19 cellular contexts compared by ENCODE assay signal in the genomic region with DNA sequence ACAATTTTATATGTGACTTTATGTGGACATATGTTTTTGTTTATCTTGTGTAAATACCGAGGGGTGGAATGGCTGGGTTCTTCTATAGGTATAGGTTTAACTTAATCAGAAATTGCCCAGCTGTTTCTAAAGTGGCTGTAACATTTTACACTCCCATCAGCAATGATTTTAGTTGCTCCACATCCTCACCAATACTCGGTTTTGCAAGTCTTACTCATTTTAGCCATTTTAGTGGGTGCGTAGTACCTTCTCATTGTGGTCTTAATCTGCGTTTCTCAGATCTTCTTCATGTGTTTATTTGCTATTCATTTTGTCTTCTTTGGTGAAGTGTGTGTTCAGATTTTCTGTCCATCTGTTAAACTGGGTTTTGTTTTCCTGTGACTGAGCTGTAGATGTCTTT.
"Had no signal": no experiment of that assay in that cellular context is flagged by ENCODE, and none has a peak within 500 bp of the region (broad histone marks: within the 10 kb centered on the region; RNA-seq: fewer than 3 reads in every experiment).

No MANE protein-coding gene starts in this region.

- H3K9me3 ChIP-seq: sigmoid colon, thoracic aorta, vagina had no signal

- H3K36me3 ChIP-seq: heart right ventricle, sigmoid colon, thoracic aorta, vagina had no signal

- H3K4me2 ChIP-seq: smooth muscle cell had no signal

- H3K9me3 Mint-ChIP-seq: activated CD4-positive, alpha-beta memory T cell treated with anti-CD3 and anti-CD28 coated beads, Interleukin-2, amount 10 ng/mL, durations not matched to agents 7 days and 5 days; activated CD4-positive, alpha-beta T cell treated with anti-CD3 and anti-CD28 coated beads, Interleukin-2, amount 10 ng/mL, durations not matched to agents 24 days and 14 days; activated naive CD4-positive, alpha-beta T cell treated with anti-CD3 and anti-CD28 coated beads for 36 hours; memory B cell; stimulated activated naive B cell treated with anti-CD40 and anti-IgM and Interleukin-4, amounts not matched to agents 10 μg/mL and 1 μg/mL and 100 μg/mL, for 72 hours; type B pancreatic cell had no signal

- H3K4me3 Mint-ChIP-seq: activated CD4-positive, alpha-beta memory T cell treated with anti-CD3 and anti-CD28 coated beads, Interleukin-2, amount 10 ng/mL, durations not matched to agents 7 days and 5 days; activated CD4-positive, alpha-beta T cell treated with anti-CD3 and anti-CD28 coated beads, Interleukin-2, amount 10 ng/mL, durations not matched to agents 24 days and 14 days; activated naive CD4-positive, alpha-beta T cell treated with anti-CD3 and anti-CD28 coated beads for 36 hours; activated T-cell treated with anti-CD3 and anti-CD28 coated beads, Interleukin-2, amount 50 U/mL, for 4 hours; memory B cell; stimulated activated naive B cell treated with anti-CD40 and anti-IgM and Interleukin-4, amounts not matched to agents 10 μg/mL and 1 μg/mL and 100 μg/mL, for 72 hours; T-helper 17 cell; type B pancreatic cell had no signal

- H3K27ac Mint-ChIP-seq: activated CD4-positive, alpha-beta memory T cell treated with anti-CD3 and anti-CD28 coated beads, Interleukin-2, amount 10 ng/mL, durations not matched to agents 7 days and 5 days; activated CD4-positive, alpha-beta T cell treated with anti-CD3 and anti-CD28 coated beads, Interleukin-2, amount 10 ng/mL, durations not matched to agents 24 days and 14 days; activated naive CD4-positive, alpha-beta T cell treated with anti-CD3 and anti-CD28 coated beads for 36 hours; memory B cell; stimulated activated naive B cell treated with anti-CD40 and anti-IgM and Interleukin-4, amounts not matched to agents 10 μg/mL and 1 μg/mL and 100 μg/mL, for 72 hours; T-helper 17 cell; type B pancreatic cell had no signal

- H3K36me3 Mint-ChIP-seq: memory B cell; stimulated activated naive B cell treated with anti-CD40 and anti-IgM and Interleukin-4, amounts not matched to agents 10 μg/mL and 1 μg/mL and 100 μg/mL, for 72 hours; type B pancreatic cell had no signal

- H3K27me3 ChIP-seq: sigmoid colon, vagina had no signal

- H3K4me1 Mint-ChIP-seq: activated CD4-positive, alpha-beta T cell treated with anti-CD3 and anti-CD28 coated beads, Interleukin-2, amount 10 ng/mL, durations not matched to agents 24 days and 14 days had no signal

- H3K27ac ChIP-seq: heart right ventricle, sigmoid colon, thoracic aorta, vagina had no signal

- ATAC-seq: heart right ventricle; stimulated activated naive B cell treated with anti-CD40 and anti-IgM and Interleukin-4, amounts not matched to agents 10 μg/mL and 1 μg/mL and 100 μg/mL, for 72 hours; T-helper 17 cell had no signal

- DNase-seq: activated CD4-positive, alpha-beta memory T cell treated with anti-CD3 and anti-CD28 coated beads, Interleukin-2, amount 10 ng/mL, durations not matched to agents 7 days and 5 days; activated CD4-positive, alpha-beta T cell treated with anti-CD3 and anti-CD28 coated beads, Interleukin-2, amount 10 ng/mL, durations not matched to agents 24 days and 14 days; activated CD4-positive, CD25-positive, alpha-beta regulatory T cell; activated CD8-positive, alpha-beta memory T cell treated with anti-CD3 and anti-CD28 coated beads, Interleukin-2, amount 50 U/mL, for 4 hours; activated effector memory CD4-positive, alpha-beta T cell treated with Interleukin-2 at 50 U/mL for 16 hours; activated naive CD4-positive, alpha-beta T cell treated with anti-CD3 and anti-CD28 coated beads for 36 hours; activated T-cell treated with anti-CD3 and anti-CD28 coated beads, Interleukin-2, amount 50 U/mL, for 4 hours; cerebellar nuclear complex; heart right ventricle; left colon; sigmoid colon; stimulated activated CD4-positive, alpha-beta T cell treated with anti-CD3 and anti-CD28 coated beads, Interleukin-15, amount 100 ng/mL, for 24 hours; stimulated activated naive B cell treated with anti-CD40 and anti-IgM and Interleukin-4, amounts not matched to agents 10 μg/mL and 1 μg/mL and 100 μg/mL, for 72 hours; T-helper 17 cell had no signal

- H3K4me1 ChIP-seq: sigmoid colon, vagina had no signal

- H3K4me3 ChIP-seq: heart right ventricle, sigmoid colon, smooth muscle cell, thoracic aorta, vagina had no signal
